24 cellular contexts compared by ENCODE assay signal in genomic region chr2:41544709-41545108, GRCh38.
"Had no signal": no experiment of that assay in that cellular context is flagged by ENCODE, and none has a peak within 500 bp of the region (broad histone marks: within the 10 kb centered on the region; RNA-seq: fewer than 3 reads in every experiment).

No MANE protein-coding gene starts in this region.

- H3K4me3 Mint-ChIP-seq: mesothelial cell of epicardium, naive B cell had no signal

- H3K27ac ChIP-seq: coronary artery, dorsolateral prefrontal cortex, esophagus muscularis mucosa, foreskin keratinocyte, gastroesophageal sphincter, heart left ventricle, hepatocyte, left lung, lower lobe of right lung had no signal

- H2AFZ ChIP-seq: hepatocyte had no signal

- H3K4me3 ChIP-seq: coronary artery, dorsolateral prefrontal cortex, esophagus muscularis mucosa, gastroesophageal sphincter, heart left ventricle, hepatocyte, left lung, lower lobe of right lung, mucosa of descending colon had no signal

- H3K27me3 Mint-ChIP-seq: naive B cell had no signal

- ATAC-seq: foreskin keratinocyte, gastroesophageal sphincter, heart left ventricle, left cardiac atrium, left lung, left ventricle myocardium superior, lower lobe of right lung, mucosa of descending colon had no signal

- H3K36me3 ChIP-seq: esophagus muscularis mucosa, gastroesophageal sphincter, heart left ventricle, left lung, lower lobe of right lung had no signal

- H3K4me1 ChIP-seq: foreskin keratinocyte, left lung, lower lobe of right lung had no signal

- H3K4me2 ChIP-seq: hepatocyte had no signal

- H3K9me3 ChIP-seq: esophagus muscularis mucosa, gastroesophageal sphincter, heart left ventricle, left lung, lower lobe of right lung, mucosa of descending colon had no signal

- H3K79me2 ChIP-seq: hepatocyte had no signal

- H3K27me3 ChIP-seq: dorsolateral prefrontal cortex, esophagus muscularis mucosa, foreskin keratinocyte, gastroesophageal sphincter, heart left ventricle, hepatocyte, left lung had no signal

- H3K27ac Mint-ChIP-seq: mesothelial cell of epicardium, naive B cell had no signal

- DNase-seq: dermis blood vessel endothelial cell; dorsolateral prefrontal cortex; effector CD4-positive, alpha-beta T cell; effector memory CD4-positive, alpha-beta T cell; foreskin keratinocyte; heart left ventricle; hypothalamus; left cardiac atrium; left lung; left ventricle myocardium superior; lower lobe of right lung; mesenchymal stem cell; mucosa of descending colon; naive B cell had no signal

- H3K36me3 Mint-ChIP-seq: mesothelial cell of epicardium, naive B cell had no signal

- H3K4me1 Mint-ChIP-seq: naive B cell had no signal

- FAIRE-seq: colon, endothelial cell of umbilical vein, frontal cortex, islet of Langerhans, keratinocyte had no signal
